Comparison of ENCODE assay signal across 2 cellular contexts in genomic region chr9:136779808-136780207, GRCh38.
TF ChIP-seq lines count a peak whose summit lies in the region.

No MANE protein-coding gene starts in this region.

TF ChIP-seq in SK-N-SH treated with all-trans-retinoic acid at 6 μM for 48 hours, 23 proteins besides CTCF, POLR2A, EP300 and RAD21 (continued from another document):
- no peak for TF ChIP-seq POU6F1 (CRISPR knock-in tag; IDR thresholded peaks at IDR 0.05; ENCODE audit: borderline replicate concordance, low read depth)
- no peak for TF ChIP-seq GLIS3 (CRISPR knock-in tag; IDR thresholded peaks at IDR 0.05)
- no peak for TF ChIP-seq ZNF70 (CRISPR knock-in tag; IDR thresholded peaks at IDR 0.05)
- TF ChIP-seq CREB5 (CRISPR knock-in tag; IDR thresholded peaks at IDR 0.05; ENCODE audit: low read depth), result no peak
- no peak for TF ChIP-seq TCF4 (CRISPR knock-in tag; IDR thresholded peaks at IDR 0.05; ENCODE audit: borderline replicate concordance)
- no peak for TF ChIP-seq ZC3H10 (CRISPR knock-in tag; IDR thresholded peaks at IDR 0.05)

TF ChIP-seq in SK-N-SH, 30 proteins besides CTCF, POLR2A, EP300 and RAD21 (continued from another document):
- TF ChIP-seq PBX3 (IDR thresholded peaks at IDR 0.05), result no peak
- no peak for TF ChIP-seq REST (IDR thresholded peaks at IDR 0.05; ENCODE audit: low read depth, low read length)
- no peak for TF ChIP-seq USF2 (IDR thresholded peaks at IDR 0.05; ENCODE audit: borderline replicate concordance, low read depth, low read length)
